ENCODE assay signal across 1 cellular context in genomic region chr2:189232759-189233406, GRCh38.
TF ChIP-seq lines count a peak whose summit lies in the region.

No MANE protein-coding gene starts in this region.

TF ChIP-seq in HCT116, 20 proteins besides CTCF, POLR2A, EP300 and RAD21 (continued from another document):
- TF ChIP-seq YY1 (IDR thresholded peaks at IDR 0.05; ENCODE audit: extremely low read depth, insufficient replicate concordance, low read depth, low read length) (no peak), ATF3 (IDR thresholded peaks at IDR 0.05) (no peak), JUND (IDR thresholded peaks at IDR 0.05) (no peak), FOSL1 (IDR thresholded peaks at IDR 0.05; ENCODE audit: low read depth) (no peak), EZH2 (IDR thresholded peaks at IDR 0.05) (no peak), SRF (IDR thresholded peaks at IDR 0.05; ENCODE audit: low read depth) (no peak), ZFX (IDR thresholded peaks at IDR 0.05) (no peak), EZH2phosphoT487 (IDR thresholded peaks at IDR 0.05; ENCODE audit: borderline replicate concordance) (no peak), ZBTB33 (IDR thresholded peaks at IDR 0.05; ENCODE audit: extremely low read depth, insufficient replicate concordance, low read length) (no peak), CBX3 (IDR thresholded peaks at IDR 0.05; ENCODE audit: low read depth) (no peak), SP1 (IDR thresholded peaks at IDR 0.05; ENCODE audit: low read depth) (no peak), ZNF274 (IDR thresholded peaks at IDR 0.05; ENCODE audit: low read depth, low read length) (no peak), MAX (IDR thresholded peaks at IDR 0.05) (no peak), POLR2AphosphoS5 (IDR thresholded peaks at IDR 0.05; ENCODE audit: low read depth, low read length) (no peak)
TF ChIP-seq in HCT116: peak in this region for 0.
